Comparison of ENCODE assay signal across 17 cellular contexts in genomic region chr20:10949930-10950783, GRCh38.
"Had no signal": no experiment of that assay in that cellular context is flagged by ENCODE, and none has a peak within 500 bp of the region (broad histone marks: within the 10 kb centered on the region; RNA-seq: fewer than 3 reads in every experiment).

No MANE protein-coding gene starts in this region.

- FAIRE-seq: islet of Langerhans had no signal

- H3K27ac ChIP-seq: cardiac muscle cell, esophagus muscularis mucosa, left ventricle myocardium inferior, ovary, thyroid gland, WERI-Rb-1 had no signal

- H3K9me3 Mint-ChIP-seq: activated naive CD4-positive, alpha-beta T cell treated with anti-CD3 and anti-CD28 coated beads, Interleukin-2, amount 50 U/mL, for 24 hours; dendritic cell treated with granulocyte-macrophage colony-stimulating factor and Interleukin-4, amounts not matched to agents 40 ng/mL and 50 ng/mL, for 4 days had no signal

- ATAC-seq: mucosa of descending colon; naive thymus-derived CD4-positive, alpha-beta T cell had no signal

- H3K27me3 Mint-ChIP-seq: activated naive CD4-positive, alpha-beta T cell treated with anti-CD3 and anti-CD28 coated beads, Interleukin-2, amount 50 U/mL, for 24 hours; dendritic cell treated with granulocyte-macrophage colony-stimulating factor and Interleukin-4, amounts not matched to agents 40 ng/mL and 50 ng/mL, for 4 days had no signal

- H3K27me3 ChIP-seq: cardiac muscle cell, esophagus muscularis mucosa, ovary, thyroid gland had no signal

- H3K4me1 ChIP-seq: esophagus muscularis mucosa, thyroid gland had no signal

- H3K27ac Mint-ChIP-seq: activated naive CD4-positive, alpha-beta T cell treated with anti-CD3 and anti-CD28 coated beads, Interleukin-2, amount 50 U/mL, for 24 hours; dendritic cell treated with granulocyte-macrophage colony-stimulating factor and Interleukin-4, amounts not matched to agents 40 ng/mL and 50 ng/mL, for 4 days; naive thymus-derived CD4-positive, alpha-beta T cell had no signal

- DNase-seq: activated CD4-positive, alpha-beta T cell treated with anti-CD3 and anti-CD28 coated beads, Interleukin-2, amount 50 U/mL, for 4 hours; activated gamma-delta T cell; effector CD8-positive, alpha-beta T cell; left ventricle myocardium inferior; mammary epithelial cell; naive thymus-derived CD4-positive, alpha-beta T cell; ovary; stimulated activated CD8-positive, alpha-beta memory T cell treated with anti-CD3 and anti-CD28 coated beads, Interleukin-4, amount 100 ng/mL, for 48 hours; stimulated activated naive CD4-positive, alpha-beta T cell treated with Interleukin-2 at 50 U/mL for 16 hours; thyroid gland; WERI-Rb-1 had no signal

- H3K36me3 ChIP-seq: cardiac muscle cell, esophagus muscularis mucosa, left ventricle myocardium inferior, ovary, thyroid gland, WERI-Rb-1 had no signal

- H3K4me3 Mint-ChIP-seq: activated naive CD4-positive, alpha-beta T cell treated with anti-CD3 and anti-CD28 coated beads, Interleukin-2, amount 50 U/mL, for 24 hours; dendritic cell treated with granulocyte-macrophage colony-stimulating factor and Interleukin-4, amounts not matched to agents 40 ng/mL and 50 ng/mL, for 4 days; naive thymus-derived CD4-positive, alpha-beta T cell had no signal

- H3K36me3 Mint-ChIP-seq: activated naive CD4-positive, alpha-beta T cell treated with anti-CD3 and anti-CD28 coated beads, Interleukin-2, amount 50 U/mL, for 24 hours; naive thymus-derived CD4-positive, alpha-beta T cell had no signal

- H3K9me3 ChIP-seq: esophagus muscularis mucosa, left ventricle myocardium inferior, mucosa of descending colon, ovary, thyroid gland had no signal

- H3K4me1 Mint-ChIP-seq: activated naive CD4-positive, alpha-beta T cell treated with anti-CD3 and anti-CD28 coated beads, Interleukin-2, amount 50 U/mL, for 24 hours had no signal

- H3K4me3 ChIP-seq: cardiac muscle cell, esophagus muscularis mucosa, left ventricle myocardium inferior, mucosa of descending colon, ovary, thyroid gland had no signal
